Comparison of ENCODE assay signal across 29 cellular contexts in genomic region chr2:196809260-196809659, GRCh38.
"Had no signal": no experiment of that assay in that cellular context is flagged by ENCODE, and none has a peak within 500 bp of the region (broad histone marks: within the 10 kb centered on the region; RNA-seq: fewer than 3 reads in every experiment).

Gene C2orf66, minus strand, starts transcription at chr2:196809355. Its CDS starts 19 bp downstream, at chr2:196809336.

- H3K4me1 ChIP-seq: esophagus muscularis mucosa, foreskin keratinocyte, heart left ventricle, left lung, lower lobe of right lung, right atrium auricular region, uterus had no signal

- H3K4me3 ChIP-seq: esophagus muscularis mucosa, heart left ventricle, left lung, lower lobe of right lung, right atrium auricular region, smooth muscle cell, uterus had no signal

- H3K27me3 ChIP-seq: esophagus muscularis mucosa, heart left ventricle, left lung, right atrium auricular region, uterus had no signal

- H3K4me2 ChIP-seq: smooth muscle cell had no signal

- DNase-seq: activated CD4-positive, alpha-beta T cell treated with anti-CD3 and anti-CD28 coated beads for 36 hours; activated CD4-positive, CD25-positive, alpha-beta regulatory T cell; activated CD8-positive, alpha-beta memory T cell treated with anti-CD3 and anti-CD28 coated beads, Interleukin-2, amount 10 ng/mL, durations not matched to agents 7 days and 5 days; activated CD8-positive, alpha-beta T cell treated with anti-CD3 and anti-CD28 coated beads, Interleukin-2, amount 10 ng/mL, durations not matched to agents 7 days and 5 days; activated effector memory CD4-positive, alpha-beta T cell treated with Interleukin-2 at 50 U/mL for 16 hours; activated naive CD4-positive, alpha-beta T cell treated with Interleukin-2 at 50 U/mL for 16 hours; activated naive CD8-positive, alpha-beta T cell treated with anti-CD3 and anti-CD28 coated beads for 36 hours; amniotic stem cell; caudate nucleus; cortex of kidney; foreskin keratinocyte; heart left ventricle; kidney glomerular epithelial cell; left lung; lower lobe of right lung; mesenchymal stem cell; naive thymus-derived CD8-positive, alpha-beta T cell; occipital lobe; stimulated activated CD4-positive, alpha-beta T cell treated with anti-CD3 and anti-CD28 coated beads, Interleukin-1b, Interleukin-23, amount 100 ng/mL, for 48 hours; stimulated activated CD4-positive, alpha-beta T cell treated with anti-CD3 and anti-CD28 coated beads, Interleukin-4, amount 100 ng/mL, for 4 hours; stimulated activated CD8-positive, alpha-beta memory T cell treated with anti-CD3 and anti-CD28 coated beads, Interleukin-4, amount 100 ng/mL, for 48 hours; stimulated activated naive CD8-positive, alpha-beta T cell treated with anti-CD3 and anti-CD28 coated beads, Interleukin-15, amount 100 ng/mL, for 72 hours; substantia nigra; T-helper 1 cell; uterus had no signal

- H3K9me3 ChIP-seq: esophagus muscularis mucosa, heart left ventricle, left lung, lower lobe of right lung, right atrium auricular region, uterus had no signal

- ATAC-seq: activated CD4-positive, alpha-beta T cell treated with anti-CD3 and anti-CD28 coated beads for 36 hours; activated CD8-positive, alpha-beta memory T cell treated with anti-CD3 and anti-CD28 coated beads, Interleukin-2, amount 10 ng/mL, durations not matched to agents 7 days and 5 days; activated CD8-positive, alpha-beta T cell treated with anti-CD3 and anti-CD28 coated beads, Interleukin-2, amount 10 ng/mL, durations not matched to agents 7 days and 5 days; foreskin keratinocyte; heart left ventricle; left lung; lower lobe of right lung; naive thymus-derived CD8-positive, alpha-beta T cell; stimulated activated memory B cell treated with anti-CD40 and anti-IgM and Interleukin-4, amounts not matched to agents 10 μg/mL and 1 μg/mL and 100 μg/mL, for 72 hours; stimulated activated naive CD8-positive, alpha-beta T cell treated with anti-CD3 and anti-CD28 coated beads, Interleukin-15, amount 100 ng/mL, for 72 hours had no signal

- H3K36me3 ChIP-seq: esophagus muscularis mucosa, heart left ventricle, left lung, lower lobe of right lung, right atrium auricular region, uterus had no signal
